ENCODE assay signal across 17 cellular contexts in genomic region chr4:161121451-161121850, GRCh38.
"Had no signal": no experiment of that assay in that cellular context is flagged by ENCODE, and none has a peak within 500 bp of the region (broad histone marks: within the 10 kb centered on the region; RNA-seq: fewer than 3 reads in every experiment).

No MANE protein-coding gene starts in this region.

- DNase-seq: activated CD4-positive, alpha-beta T cell treated with anti-CD3 and anti-CD28 coated beads, Interleukin-2, amount 50 U/mL, for 48 hours; activated naive CD4-positive, alpha-beta T cell treated with anti-CD3 and anti-CD28 coated beads for 36 hours; activated naive CD8-positive, alpha-beta T cell treated with anti-CD3 and anti-CD28 coated beads, Interleukin-2, amount 50 U/mL, for 24 hours; dorsolateral prefrontal cortex; endodermal cell; erythroblast; left ventricle myocardium inferior; right lobe of liver; stimulated activated naive CD8-positive, alpha-beta T cell treated with anti-CD3 and anti-CD28 coated beads, Interleukin-15, Interleukin-2, amounts not matched to agents 100 U/mL and 50 U/mL, for 24 hours; T-helper 9 cell; trophoblast cell had no signal

- H3K27me3 ChIP-seq: ascending aorta, dorsolateral prefrontal cortex, hepatocyte, right lobe of liver, suprapubic skin had no signal

- H3K4me1 ChIP-seq: ascending aorta, left ventricle myocardium inferior, prostate gland, right lobe of liver, suprapubic skin had no signal

- ATAC-seq: activated naive CD8-positive, alpha-beta T cell treated with anti-CD3 and anti-CD28 coated beads, Interleukin-2, amount 50 U/mL, for 24 hours; activated T-helper 17 cell treated with anti-CD3 and anti-CD28 coated beads, Interleukin-2, amount 50 U/mL, for 72 hours; right lobe of liver; stimulated activated naive CD8-positive, alpha-beta T cell treated with anti-CD3 and anti-CD28 coated beads, Interleukin-15, Interleukin-2, amounts not matched to agents 100 U/mL and 50 U/mL, for 24 hours had no signal

- H3K4me3 ChIP-seq: ascending aorta, dorsolateral prefrontal cortex, hepatocyte, left ventricle myocardium inferior, prostate gland, right lobe of liver, suprapubic skin had no signal

- H3K27ac ChIP-seq: ascending aorta, dorsolateral prefrontal cortex, hepatocyte, left ventricle myocardium inferior, prostate gland, right lobe of liver, suprapubic skin, VCaP had no signal

- H3K9me3 ChIP-seq: ascending aorta, prostate gland, right lobe of liver had no signal

- H3K36me3 ChIP-seq: ascending aorta, left ventricle myocardium inferior, prostate gland, right lobe of liver, suprapubic skin had no signal
